14 cellular contexts compared by ENCODE assay signal in genomic region chr12:67365131-67365530, GRCh38.
DNase-seq lines count a peak whose midpoint lies in the region; ATAC-seq and TF ChIP-seq lines count a peak whose summit lies in the region.
"Had no signal": no experiment of that assay in that cellular context is flagged by ENCODE, and none has a peak within 500 bp of the region (broad histone marks: within the 10 kb centered on the region; RNA-seq: fewer than 3 reads in every experiment).

No MANE protein-coding gene starts in this region.

- no peak overlapping the region for H2BK5ac ChIP-seq in mesenchymal stem cell (ENCODE audit: low read depth, low read length, poor library complexity, severe bottlenecking)

- H3K79me1 ChIP-seq in mesenchymal stem cell (replicated peaks; ENCODE audit: low read length, poor library complexity, severe bottlenecking), result no peaks in the 10 kb centered on the region

- H2BK12ac ChIP-seq in mesenchymal stem cell (ENCODE audit: low read length in 2 of 2), result no peak overlapping the region

- H3K4me1 ChIP-seq in mesenchymal stem cell (ENCODE audit: control insufficient read depth, insufficient read depth, low read depth, low read length), result peaks cover 11% of the 10 kb centered on the region
- peaks cover 26% of the 10 kb centered on the region for H3K4me1 ChIP-seq in osteoblast (ENCODE audit: insufficient read depth, low read length)
- H3K4me1 ChIP-seq: HAP-1 had no signal

- H3K36me3 ChIP-seq in mesenchymal stem cell (ENCODE audit: control insufficient read depth in 1 of 2, insufficient read depth in 2 of 2, low read depth in 1 of 2, low read length in 2 of 2) (no peaks in the 10 kb centered on the region), osteoblast (ENCODE audit: insufficient read depth, low read length) (no peaks in the 10 kb centered on the region)
- H3K36me3 ChIP-seq: HAP-1 had no signal

- H3K9me3 ChIP-seq in mesenchymal stem cell (ENCODE audit: control insufficient read depth, low read length) (no peaks in the 10 kb centered on the region), osteoblast (ENCODE audit: low read depth, low read length) (no peaks in the 10 kb centered on the region)
- H3K9me3 ChIP-seq: HAP-1 had no signal

- H3K27me3 ChIP-seq in mesenchymal stem cell (ENCODE audit: control insufficient read depth in 1 of 2, insufficient read depth in 1 of 2, low read length in 2 of 2) (no peaks in the 10 kb centered on the region), osteoblast (ENCODE audit: insufficient read depth, low read length) (no peaks in the 10 kb centered on the region)

- H3K18ac ChIP-seq in mesenchymal stem cell (ENCODE audit: low read depth in 1 of 2, low read length in 2 of 2), result no peak overlapping the region

- no peak overlapping the region for H4K91ac ChIP-seq in mesenchymal stem cell (ENCODE audit: low read length)

- H3K27me3 Mint-ChIP-seq in activated CD8-positive, alpha-beta memory T cell treated with anti-CD3 and anti-CD28 coated beads, Interleukin-2, amount 10 ng/mL, durations not matched to agents 7 days and 5 days, result no peaks in the 10 kb centered on the region
- H3K27me3 Mint-ChIP-seq: CD4-positive, alpha-beta memory T cell had no signal

- TF ChIP-seq CTCF in fibroblast of the aortic adventitia (IDR thresholded peaks at IDR 0.05; ENCODE audit: insufficient read depth, low read length) (no peak), osteoblast (IDR thresholded peaks at IDR 0.05; ENCODE audit: extremely low read depth, low read depth, low read length) (no peak)

- no peak overlapping the region for H2BK120ac ChIP-seq in mesenchymal stem cell (ENCODE audit: low read depth, low read length)

- H3K4me3 ChIP-seq in fibroblast of the aortic adventitia (ENCODE audit: low read depth, low read length) (no peak overlapping the region), mesenchymal stem cell (ENCODE audit: insufficient read depth in 1 of 2, low read depth in 1 of 2, low read length in 2 of 2) (no peak overlapping the region), osteoblast (ENCODE audit: insufficient read depth, low read length) (no peak overlapping the region)
- H3K4me3 ChIP-seq: HAP-1 had no signal

- no peak overlapping the region for H3K4ac ChIP-seq in mesenchymal stem cell (ENCODE audit: low read depth in 1 of 2, low read length in 2 of 2)

- no peak overlapping the region for H3K23ac ChIP-seq in mesenchymal stem cell (ENCODE audit: low read length in 2 of 2)

- H3K9me3 Mint-ChIP-seq in activated CD8-positive, alpha-beta memory T cell treated with anti-CD3 and anti-CD28 coated beads, Interleukin-2, amount 10 ng/mL, durations not matched to agents 7 days and 5 days (ENCODE audit: low read depth), result no peaks in the 10 kb centered on the region
- H3K9me3 Mint-ChIP-seq: CD4-positive, alpha-beta memory T cell; HFFc6 had no signal

- CTCF ChIA-PET in activated CD8-positive, alpha-beta memory T cell treated with anti-CD3 and anti-CD28 coated beads, Interleukin-2, amount 10 ng/mL, durations not matched to agents 7 days and 5 days (lab: Charles Lee), result interaction anchor here (1.0 kb wide), 1 partner anchor 574 kb away, joined by 3 read pairs; no protein-coding TSS in a partner anchor

- no peak overlapping the region for H2BK15ac ChIP-seq in mesenchymal stem cell (ENCODE audit: low read depth, poor library complexity, severe bottlenecking)

- H3K14ac ChIP-seq in mesenchymal stem cell (ENCODE audit: low read length in 2 of 2), result no peak overlapping the region

- no peaks in the 10 kb centered on the region for H4K20me1 ChIP-seq in osteoblast (ENCODE audit: insufficient read depth, low read length)

- DNase-seq in fibroblast of the aortic adventitia (ENCODE audit: low read depth) (peak; percentile 76), mesenchymal stem cell (no peak), osteoblast (ENCODE audit: insufficient read length, low spot score, missing footprints) (no peak), head of caudate nucleus (no peak)
- no peak for DNase-seq in activated CD8-positive, alpha-beta memory T cell treated with anti-CD3 and anti-CD28 coated beads, Interleukin-2, amount 10 ng/mL, durations not matched to agents 7 days and 5 days
- DNase-seq: C1 segment of cervical spinal cord; Calu3; CD4-positive, alpha-beta memory T cell; COR-L47; DND-41; GOT3; HFFc6 had no signal

- H3K4me1 Mint-ChIP-seq in activated CD8-positive, alpha-beta memory T cell treated with anti-CD3 and anti-CD28 coated beads, Interleukin-2, amount 10 ng/mL, durations not matched to agents 7 days and 5 days, result no peaks in the 10 kb centered on the region
- H3K4me1 Mint-ChIP-seq: CD4-positive, alpha-beta memory T cell had no signal

- no peak overlapping the region for H3K4me3 Mint-ChIP-seq in activated CD8-positive, alpha-beta memory T cell treated with anti-CD3 and anti-CD28 coated beads, Interleukin-2, amount 10 ng/mL, durations not matched to agents 7 days and 5 days
- H3K4me3 Mint-ChIP-seq: CD4-positive, alpha-beta memory T cell; HFFc6 had no signal

- H3K4me2 ChIP-seq in mesenchymal stem cell (ENCODE audit: low read length, poor library complexity, severe bottlenecking), result no peak overlapping the region
- H3K4me2 ChIP-seq in osteoblast (ENCODE audit: insufficient read depth, low read length), result no peak overlapping the region

- ATAC-seq in GM18907 (IDR thresholded peaks at IDR 0.05; ENCODE audit: unreplicated experiment), result no peak
- ATAC-seq in activated CD8-positive, alpha-beta memory T cell treated with anti-CD3 and anti-CD28 coated beads, Interleukin-2, amount 10 ng/mL, durations not matched to agents 7 days and 5 days, result no peak

- H3K79me2 ChIP-seq in osteoblast (ENCODE audit: insufficient read depth, low read length), result no peaks in the 10 kb centered on the region

- no peak overlapping the region for H3K27ac Mint-ChIP-seq in activated CD8-positive, alpha-beta memory T cell treated with anti-CD3 and anti-CD28 coated beads, Interleukin-2, amount 10 ng/mL, durations not matched to agents 7 days and 5 days
- H3K27ac Mint-ChIP-seq: HFFc6 had no signal

- H3K9ac ChIP-seq in mesenchymal stem cell (ENCODE audit: low read length), result no peak overlapping the region

- H4K8ac ChIP-seq in mesenchymal stem cell (ENCODE audit: low read length), result no peak overlapping the region

- peak overlapping the region; percentile 39 for H2AK5ac ChIP-seq in mesenchymal stem cell (ENCODE audit: low read length, severe bottlenecking)

- H2AFZ ChIP-seq in mesenchymal stem cell (ENCODE audit: low read depth, low read length), result no peak overlapping the region
- no peak overlapping the region for H2AFZ ChIP-seq in osteoblast (ENCODE audit: low read length)

- peaks cover 2% of the 10 kb centered on the region for H3K36me3 Mint-ChIP-seq in activated CD8-positive, alpha-beta memory T cell treated with anti-CD3 and anti-CD28 coated beads, Interleukin-2, amount 10 ng/mL, durations not matched to agents 7 days and 5 days
- H3K36me3 Mint-ChIP-seq: CD4-positive, alpha-beta memory T cell had no signal

- no peak overlapping the region for H3K27ac ChIP-seq in mesenchymal stem cell (ENCODE audit: low read length, poor library complexity, severe bottlenecking)
- H3K27ac ChIP-seq in osteoblast (ENCODE audit: low read depth, low read length), result peak overlapping the region; percentile 30

- intact Hi-C loops in head of caudate nucleus (cut with DNase I), result no loop called here
